10 cellular contexts compared by ENCODE assay signal in genomic region chr4:42965326-42965725, GRCh38.
DNase-seq lines count a peak whose midpoint lies in the region; ATAC-seq, FAIRE-seq and TF ChIP-seq lines count a peak whose summit lies in the region.
"Had no signal": no experiment of that assay in that cellular context is flagged by ENCODE, and none has a peak within 500 bp of the region (broad histone marks: within the 10 kb centered on the region; RNA-seq: fewer than 3 reads in every experiment).

No MANE protein-coding gene starts in this region.

- H3K27ac ChIP-seq in WERI-Rb-1: no peak overlapping the region
- no peak overlapping the region for H3K27ac ChIP-seq in CD4-positive, alpha-beta T cell (ENCODE audit: low read depth, low read length)
- H3K27ac ChIP-seq: sigmoid colon had no signal

- CTCF ChIA-PET in CD4-positive, alpha-beta T cell (lab: Charles Lee): no interaction called here

- H3K4me1 Mint-ChIP-seq in CD4-positive, alpha-beta T cell (ENCODE audit: low read depth): no peaks in the 10 kb centered on the region
- no peaks in the 10 kb centered on the region for H3K4me1 Mint-ChIP-seq in activated T-helper 17 cell treated with anti-CD3 and anti-CD28 coated beads, Interleukin-2, amount 50 U/mL, for 72 hours

- no peaks in the 10 kb centered on the region for H3K27me3 ChIP-seq in WERI-Rb-1 (ENCODE audit: insufficient read depth, low read depth, severe bottlenecking)
- H3K27me3 ChIP-seq in CD4-positive, alpha-beta T cell (ENCODE audit: control insufficient read depth, insufficient read depth, low read length): no peaks in the 10 kb centered on the region
- H3K27me3 ChIP-seq: sigmoid colon had no signal

- no peaks in the 10 kb centered on the region for H3K9me3 ChIP-seq in WERI-Rb-1 (ENCODE audit: severe bottlenecking)
- H3K9me3 ChIP-seq in CD4-positive, alpha-beta T cell (ENCODE audit: control insufficient read depth, low read length): no peaks in the 10 kb centered on the region
- H3K9me3 ChIP-seq: sigmoid colon had no signal

- no peak overlapping the region for H3K4me3 Mint-ChIP-seq in CD4-positive, alpha-beta T cell
- H3K4me3 Mint-ChIP-seq in activated T-helper 17 cell treated with anti-CD3 and anti-CD28 coated beads, Interleukin-2, amount 50 U/mL, for 72 hours: no peak overlapping the region

- H3K9me3 Mint-ChIP-seq in CD4-positive, alpha-beta T cell: no peaks in the 10 kb centered on the region
- no peaks in the 10 kb centered on the region for H3K9me3 Mint-ChIP-seq in activated T-helper 17 cell treated with anti-CD3 and anti-CD28 coated beads, Interleukin-2, amount 50 U/mL, for 72 hours

- TF ChIP-seq CTCF in D721Med (IDR thresholded peaks at IDR 0.05; ENCODE audit: insufficient read depth, missing control alignments): peak; percentile 67
- TF ChIP-seq CTCF in LNCaP clone FGC (IDR thresholded peaks at IDR 0.05; ENCODE audit: control insufficient read depth, extremely low read depth, insufficient read depth): peak; percentile 86
- peak; percentile 39; the same call in 1 of the 2 replicates for TF ChIP-seq CTCF in WERI-Rb-1 (IDR thresholded peaks at IDR 0.05; ENCODE audit: low read depth, low read length)
- TF ChIP-seq CTCF in CD4-positive, alpha-beta T cell (IDR thresholded peaks at IDR 0.05): no peak

- no peaks in the 10 kb centered on the region for H3K36me3 ChIP-seq in WERI-Rb-1
- H3K36me3 ChIP-seq: sigmoid colon had no signal

- no peaks in the 10 kb centered on the region for H3K27me3 Mint-ChIP-seq in CD4-positive, alpha-beta T cell
- no peaks in the 10 kb centered on the region for H3K27me3 Mint-ChIP-seq in activated T-helper 17 cell treated with anti-CD3 and anti-CD28 coated beads, Interleukin-2, amount 50 U/mL, for 72 hours

- H3K4me3 ChIP-seq in LNCaP clone FGC (ENCODE audit: low read depth, low read length) (no peak overlapping the region), WERI-Rb-1 (ENCODE audit: low read depth, low read length) (no peak overlapping the region)
- H3K4me3 ChIP-seq: K562, sigmoid colon had no signal

- no peak for DNase-seq in D721Med (ENCODE audit: insufficient read length, low spot score)
- no peak for DNase-seq in LNCaP clone FGC (ENCODE audit: low read depth)
- DNase-seq in WERI-Rb-1: peak; percentile 22
- DNase-seq in medulla oblongata (ENCODE audit: extremely low spot score): peak; percentile 6
- no peak for DNase-seq in CD4-positive, alpha-beta T cell
- DNase-seq in GM03348 (ENCODE audit: low spot score): no peak
- DNase-seq: sigmoid colon had no signal

- POLR2A ChIA-PET in CD4-positive, alpha-beta T cell (lab: Charles Lee): no interaction called here

- no peaks in the 10 kb centered on the region for H3K36me3 Mint-ChIP-seq in CD4-positive, alpha-beta T cell (ENCODE audit: low read depth)
- H3K36me3 Mint-ChIP-seq in activated T-helper 17 cell treated with anti-CD3 and anti-CD28 coated beads, Interleukin-2, amount 50 U/mL, for 72 hours (ENCODE audit: low read depth): no peaks in the 10 kb centered on the region

- intact Hi-C loops in CD4-positive, alpha-beta T cell (cut with DNase I, micrococcal nuclease): no loop called here

- no peak for FAIRE-seq in D721Med (lab: Jason Lieb, UNC)
- FAIRE-seq: K562 had no signal

- no peak for ATAC-seq in CD4-positive, alpha-beta T cell (ENCODE audit: poor library complexity)
- no peak for ATAC-seq in GM18511 (IDR thresholded peaks at IDR 0.05; ENCODE audit: unreplicated experiment)
- ATAC-seq in activated T-helper 17 cell treated with anti-CD3 and anti-CD28 coated beads, Interleukin-2, amount 50 U/mL, for 72 hours (replicated peaks): no peak
- ATAC-seq: K562 had no signal

- no peak overlapping the region for H3K27ac Mint-ChIP-seq in CD4-positive, alpha-beta T cell
- no peak overlapping the region for H3K27ac Mint-ChIP-seq in activated T-helper 17 cell treated with anti-CD3 and anti-CD28 coated beads, Interleukin-2, amount 50 U/mL, for 72 hours

Comparison
In these comparisons a context has a peak if more than half of its experiments do, and no peak if none do; other contexts are left out.
1. DNase-seq: peak in WERI-Rb-1 (single experiment) and medulla oblongata (single experiment); none in D721Med (single experiment), LNCaP clone FGC (single experiment), CD4-positive, alpha-beta T cell (0 of 10) and GM03348 (single experiment).